ENCODE assay signal across 28 cellular contexts in genomic region chr1:51342591-51343206, GRCh38.
"Had no signal": no experiment of that assay in that cellular context is flagged by ENCODE, and none has a peak within 500 bp of the region (broad histone marks: within the 10 kb centered on the region; RNA-seq: fewer than 3 reads in every experiment).

No MANE protein-coding gene starts in this region.

- H3K9ac ChIP-seq: neural progenitor cell had no signal

- H3K36me3 ChIP-seq: adrenal gland, esophagus squamous epithelium, heart right ventricle, lower lobe of right lung, neural progenitor cell, right atrium auricular region, suprapubic skin, tibial artery had no signal

- H3K36me3 Mint-ChIP-seq: activated CD4-positive, alpha-beta memory T cell treated with anti-CD3 and anti-CD28 coated beads for 36 hours; activated naive CD8-positive, alpha-beta T cell; natural killer cell; neural progenitor cell; stimulated activated naive B cell treated with anti-CD40 and anti-IgM and Interleukin-4, amounts not matched to agents 10 μg/mL and 1 μg/mL and 100 μg/mL, for 72 hours had no signal

- H3K4me2 ChIP-seq: neural progenitor cell had no signal

- H3K9me3 ChIP-seq: adrenal gland, body of pancreas, esophagus squamous epithelium, heart right ventricle, lower lobe of right lung, right atrium auricular region, suprapubic skin, tibial artery had no signal

- H3K27me3 ChIP-seq: adrenal gland, body of pancreas had no signal

- ATAC-seq: activated T-cell treated with anti-CD3 and anti-CD28 coated beads, Interleukin-2, amount 50 U/mL, for 72 hours; body of pancreas; heart right ventricle; lower lobe of right lung; natural killer cell had no signal

- FAIRE-seq: colon had no signal

- DNase-seq: activated CD4-positive, alpha-beta memory T cell treated with anti-CD3 and anti-CD28 coated beads for 36 hours; activated CD4-positive, alpha-beta T cell treated with anti-CD3 and anti-CD28 coated beads, Interleukin-2, amount 10 ng/mL, durations not matched to agents 24 days and 14 days; activated CD4-positive, CD25-positive, alpha-beta regulatory T cell treated with anti-CD3 and anti-CD28 coated beads, Interleukin-2, amount 50 U/mL, for 72 hours; activated effector memory CD4-positive, alpha-beta T cell treated with Interleukin-2 at 50 U/mL for 16 hours; activated naive CD4-positive, alpha-beta T cell treated with Interleukin-2 at 50 U/mL for 16 hours; activated T-cell treated with anti-CD3 and anti-CD28 coated beads for 4 hours; activated T-cell treated with anti-CD3 and anti-CD28 coated beads, Interleukin-2, amount 50 U/mL, for 72 hours; aorta; body of pancreas; dermis blood vessel endothelial cell; effector CD4-positive, alpha-beta T cell; esophagus squamous epithelium; foreskin melanocyte; heart right ventricle; lower lobe of right lung; mesenchymal stem cell; natural killer cell; occipital lobe; stimulated activated CD4-positive, alpha-beta T cell treated with anti-CD3 and anti-CD28 coated beads, Interleukin-15, amount 100 ng/mL, for 24 hours; stimulated activated CD4-positive, alpha-beta T cell treated with anti-CD3 and anti-CD28 coated beads, Interleukin-2, amount 100 ng/mL, for 24 hours; stimulated activated naive B cell treated with anti-CD40 and anti-IgM and Interleukin-4, amounts not matched to agents 10 μg/mL and 1 μg/mL and 100 μg/mL, for 72 hours; tibial artery had no signal

- H2AFZ ChIP-seq: neural progenitor cell had no signal

- H3K27ac ChIP-seq: adrenal gland, body of pancreas, esophagus squamous epithelium, heart right ventricle, lower lobe of right lung, neural progenitor cell, right atrium auricular region, suprapubic skin, tibial artery had no signal

- H3K9me3 Mint-ChIP-seq: activated CD4-positive, alpha-beta memory T cell treated with anti-CD3 and anti-CD28 coated beads for 36 hours; activated CD4-positive, alpha-beta T cell treated with anti-CD3 and anti-CD28 coated beads, Interleukin-2, amount 10 ng/mL, durations not matched to agents 24 days and 14 days; activated T-cell treated with anti-CD3 and anti-CD28 coated beads, Interleukin-2, amount 50 U/mL, for 72 hours; natural killer cell; neural progenitor cell; stimulated activated naive B cell treated with anti-CD40 and anti-IgM and Interleukin-4, amounts not matched to agents 10 μg/mL and 1 μg/mL and 100 μg/mL, for 72 hours had no signal

- H3K27ac Mint-ChIP-seq: activated CD4-positive, alpha-beta memory T cell treated with anti-CD3 and anti-CD28 coated beads for 36 hours; activated CD4-positive, alpha-beta T cell treated with anti-CD3 and anti-CD28 coated beads, Interleukin-2, amount 10 ng/mL, durations not matched to agents 24 days and 14 days; activated naive CD8-positive, alpha-beta T cell; activated T-cell treated with anti-CD3 and anti-CD28 coated beads, Interleukin-2, amount 50 U/mL, for 72 hours; natural killer cell; neural progenitor cell; stimulated activated naive B cell treated with anti-CD40 and anti-IgM and Interleukin-4, amounts not matched to agents 10 μg/mL and 1 μg/mL and 100 μg/mL, for 72 hours had no signal

- H3K4me3 ChIP-seq: adrenal gland, body of pancreas, esophagus squamous epithelium, heart right ventricle, lower lobe of right lung, neural progenitor cell, right atrium auricular region, suprapubic skin, tibial artery had no signal

- H3K4me1 Mint-ChIP-seq: natural killer cell had no signal

- H3K4me3 Mint-ChIP-seq: activated CD4-positive, alpha-beta memory T cell treated with anti-CD3 and anti-CD28 coated beads for 36 hours; activated CD4-positive, alpha-beta T cell treated with anti-CD3 and anti-CD28 coated beads, Interleukin-2, amount 10 ng/mL, durations not matched to agents 24 days and 14 days; activated naive CD8-positive, alpha-beta T cell; activated T-cell treated with anti-CD3 and anti-CD28 coated beads, Interleukin-2, amount 50 U/mL, for 72 hours; natural killer cell; neural progenitor cell; stimulated activated naive B cell treated with anti-CD40 and anti-IgM and Interleukin-4, amounts not matched to agents 10 μg/mL and 1 μg/mL and 100 μg/mL, for 72 hours had no signal
